In genomic region chr3:43394071-43394501, GRCh38 we compare ENCODE assay signal across 11 cellular contexts.
A peak's percentile ranks its signal among the peaks of the same experiment; 100 is the strongest.
DNase-seq lines count a peak whose midpoint lies in the region; ATAC-seq and TF ChIP-seq lines count a peak whose summit lies in the region.
"Had no signal": no experiment of that assay in that cellular context is flagged by ENCODE, and none has a peak within 500 bp of the region (broad histone marks: within the 10 kb centered on the region; RNA-seq: fewer than 3 reads in every experiment).

No MANE protein-coding gene starts in this region.

- WGBS in thyroid gland, 2 donors: 41 to 45% methylated on average over 2 of the region's 2 CpGs

- H3K4me1 ChIP-seq in thyroid gland: peaks cover 9 to 35% of the 10 kb centered on the region in 2 donors

- H3K4me1 Mint-ChIP-seq in chondrocyte (ENCODE audit: low read depth): peaks cover 28% of the 10 kb centered on the region

- no peaks in the 10 kb centered on the region for H3K27me3 Mint-ChIP-seq in chondrocyte (ENCODE audit: low read depth)
- H3K27me3 Mint-ChIP-seq: activated CD4-positive, alpha-beta T cell treated with anti-CD3 and anti-CD28 coated beads, Interleukin-2, amount 10 ng/mL, durations not matched to agents 7 days and 5 days; activated naive CD8-positive, alpha-beta T cell treated with anti-CD3 and anti-CD28 coated beads, Interleukin-2, amount 10 ng/mL, durations not matched to agents 7 days and 5 days; type B pancreatic cell had no signal

- no peaks in the 10 kb centered on the region for H3K27me3 ChIP-seq in thyroid gland

- no peaks in the 10 kb centered on the region for H3K36me3 Mint-ChIP-seq in chondrocyte (ENCODE audit: low read depth)
- H3K36me3 Mint-ChIP-seq: type B pancreatic cell had no signal

- H3K9me3 ChIP-seq in thyroid gland: no peaks in the 10 kb centered on the region

- H3K27ac Mint-ChIP-seq in chondrocyte (ENCODE audit: unreplicated experiment): no peak overlapping the region
- H3K27ac Mint-ChIP-seq: activated CD4-positive, alpha-beta T cell treated with anti-CD3 and anti-CD28 coated beads, Interleukin-2, amount 10 ng/mL, durations not matched to agents 7 days and 5 days; activated naive CD8-positive, alpha-beta T cell treated with anti-CD3 and anti-CD28 coated beads, Interleukin-2, amount 10 ng/mL, durations not matched to agents 7 days and 5 days; type B pancreatic cell had no signal

- H3K27ac ChIP-seq in thyroid gland: peak overlapping the region in 2 of 3 donors; percentile 19 to 25

- no peak for TF ChIP-seq POLR2A in thyroid gland (IDR thresholded peaks at IDR 0.05)

- intact Hi-C loops in thyroid gland (cut with DNase I): no loop called here

- ATAC-seq in esophagus mucosa (peak; percentile 63), GM21367 (IDR thresholded peaks at IDR 0.05; ENCODE audit: unreplicated experiment) (no peak)

- no peak overlapping the region for H3K4me3 Mint-ChIP-seq in chondrocyte (ENCODE audit: unreplicated experiment)
- H3K4me3 Mint-ChIP-seq: activated CD4-positive, alpha-beta T cell treated with anti-CD3 and anti-CD28 coated beads, Interleukin-2, amount 10 ng/mL, durations not matched to agents 7 days and 5 days; activated naive CD8-positive, alpha-beta T cell treated with anti-CD3 and anti-CD28 coated beads, Interleukin-2, amount 10 ng/mL, durations not matched to agents 7 days and 5 days; type B pancreatic cell had no signal

- no peak overlapping the region for H3K4me3 ChIP-seq in thyroid gland (replicated peaks in 1 of 3)

- DNase-seq in RPMI7951 (ENCODE audit: low read depth) (peak; percentile 57), lung microvascular endothelial cell (ENCODE audit: low read depth in 2 of 2) (peak; percentile 100), thyroid gland (peak; percentile 57 to 58), chondrocyte (ENCODE audit: low spot score) (no peak), NCI-H128 (lab: John Stamatoyannopoulos, UW; ENCODE audit: unreplicated experiment) (no peak)
- DNase-seq: activated CD4-positive, alpha-beta T cell treated with anti-CD3 and anti-CD28 coated beads, Interleukin-2, amount 10 ng/mL, durations not matched to agents 7 days and 5 days; activated naive CD8-positive, alpha-beta T cell treated with anti-CD3 and anti-CD28 coated beads, Interleukin-2, amount 10 ng/mL, durations not matched to agents 7 days and 5 days; DMS79 treated with DMSO at 0.1 percent for 48 hours had no signal

- no peaks in the 10 kb centered on the region for H3K9me3 Mint-ChIP-seq in chondrocyte (ENCODE audit: low read depth)
- H3K9me3 Mint-ChIP-seq: type B pancreatic cell had no signal

- no peak for TF ChIP-seq CTCF in thyroid gland (IDR thresholded peaks at IDR 0.05)
- TF ChIP-seq CTCF in chondrocyte (IDR thresholded peaks at IDR 0.05): no peak

- H3K36me3 ChIP-seq in thyroid gland: no peaks in the 10 kb centered on the region

Comparison
In these comparisons a context has a peak if more than half of its experiments do, and no peak if none do; other contexts are left out.
1. DNase-seq: peak in RPMI7951 (single experiment), lung microvascular endothelial cell (2 of 2) and thyroid gland (2 of 2); none in chondrocyte (single experiment) and NCI-H128 (single experiment).